Comparison of ENCODE assay signal across 9 cellular contexts in the genomic region with DNA sequence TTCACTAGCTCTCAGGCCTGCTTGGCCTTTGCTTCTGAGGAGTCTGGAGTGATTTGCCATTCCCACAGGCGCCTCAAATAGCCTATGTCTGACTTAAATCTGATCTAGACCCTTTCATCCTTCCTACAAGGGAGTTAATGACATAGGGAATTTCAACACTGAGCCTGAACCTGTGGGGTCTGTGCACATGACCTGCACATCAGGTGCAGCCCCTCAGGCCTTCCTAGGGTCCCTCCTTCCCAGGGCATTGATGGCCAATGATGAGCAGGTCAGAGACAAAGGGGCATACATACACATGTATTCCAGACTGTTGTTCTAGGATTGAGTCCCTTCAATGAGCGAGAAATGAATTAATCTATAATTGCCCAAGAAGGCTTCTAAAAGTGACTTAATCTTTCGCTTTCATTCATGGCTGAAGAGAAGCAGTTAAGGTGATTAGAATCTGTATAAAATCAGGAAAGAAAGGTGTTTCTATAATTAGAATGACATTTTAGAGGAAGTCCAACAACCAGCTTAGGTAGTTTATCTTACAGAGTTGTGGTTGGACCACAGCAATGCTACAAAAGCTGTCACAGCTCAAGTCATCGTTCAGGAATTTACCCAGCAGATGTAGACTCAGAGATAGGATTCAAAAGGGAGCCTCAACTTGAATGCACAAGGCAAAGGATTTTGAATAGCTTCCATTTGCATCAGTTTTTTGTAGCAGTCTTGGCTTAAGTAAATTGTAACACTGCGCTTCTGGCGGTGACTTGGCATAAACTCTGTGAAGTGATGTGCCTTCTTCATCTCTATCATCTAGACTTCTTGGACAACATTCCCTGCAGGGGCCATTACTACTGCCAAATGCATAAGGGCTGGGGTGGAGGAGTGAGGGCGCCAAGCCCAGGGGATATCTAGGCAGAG. TPM values are rescaled to one million over a fixed set of nuclear protein-coding genes. Genes with fewer than 3 reads are reported as not detected.
DNase-seq lines count a peak whose midpoint lies in the region; ATAC-seq and TF ChIP-seq lines count a peak whose summit lies in the region.
"Had no signal": no experiment of that assay in that cellular context is flagged by ENCODE, and none has a peak within 500 bp of the region (broad histone marks: within the 10 kb centered on the region; RNA-seq: fewer than 3 reads in every experiment).

No MANE protein-coding gene starts in this region.

- DNase-seq in DND-41 (no peak), LHCN-M2 (ENCODE audit: low read depth) (peak; percentile 95), iris pigment epithelial cell (ENCODE audit: low read depth) (peak; percentile 98), vagina (ENCODE audit: extremely low spot score in 2 of 2) (no peak), NCI-H774 (lab: John Stamatoyannopoulos, UW) (no peak), DMS79 treated with DMSO at 0.1 percent for 48 hours (lab: John Stamatoyannopoulos, UW) (no peak)

- no peaks in the 10 kb centered on the region for H3K9me3 Mint-ChIP-seq in activated naive CD8-positive, alpha-beta T cell (ENCODE audit: low read depth)

- TF ChIP-seq POLR2A in vagina (IDR thresholded peaks at IDR 0.05): no peak

- H3K36me3 ChIP-seq in DND-41 (ENCODE audit: insufficient read depth, low read length) (no peaks in the 10 kb centered on the region), vagina (no peaks in the 10 kb centered on the region)

- H3K4me3 ChIP-seq in DND-41 (ENCODE audit: low read depth in 1 of 2, low read length in 2 of 2) (peak overlapping the region in 1 of 2 experiments; percentile 34; a peak in 2 of 4 replicates), vagina (no peak overlapping the region)
- H3K4me3 ChIP-seq: SK-N-MC had no signal

- H3K9me3 ChIP-seq in DND-41 (ENCODE audit: insufficient read depth, low read length, severe bottlenecking): no peaks in the 10 kb centered on the region
- no peaks in the 10 kb centered on the region for H3K9me3 ChIP-seq in vagina

- H3K4me1 Mint-ChIP-seq in activated naive CD8-positive, alpha-beta T cell (ENCODE audit: low read depth): peaks cover 46% of the 10 kb centered on the region

- peak overlapping the region; percentile 54 for H3K4me2 ChIP-seq in DND-41 (ENCODE audit: insufficient read depth, low read length)

- peak; percentile 73 for ATAC-seq in DND-41 (ENCODE audit: insufficient read depth, low read depth)
- ATAC-seq in GM21576 (IDR thresholded peaks at IDR 0.05; ENCODE audit: unreplicated experiment): peak; percentile 38

- peak overlapping the region; percentile 77 for H3K4me3 Mint-ChIP-seq in activated naive CD8-positive, alpha-beta T cell

- no peaks in the 10 kb centered on the region for H3K27me3 Mint-ChIP-seq in activated naive CD8-positive, alpha-beta T cell

- intact Hi-C loops in vagina (cut with DNase I): no loop called here

- H3K36me3 Mint-ChIP-seq in activated naive CD8-positive, alpha-beta T cell: peaks cover 3% of the 10 kb centered on the region

- peaks cover 24% of the 10 kb centered on the region for H3K4me1 ChIP-seq in DND-41 (ENCODE audit: insufficient read depth, low read length)
- peaks cover 32% of the 10 kb centered on the region for H3K4me1 ChIP-seq in vagina

- TF ChIP-seq CTCF in DND-41 (IDR thresholded peaks at IDR 0.05; ENCODE audit: borderline replicate concordance, extremely low read depth, low read length, poor library complexity, severe bottlenecking): no peak
- no peak for TF ChIP-seq CTCF in vagina (IDR thresholded peaks at IDR 0.05)

- peak overlapping the region; percentile 40 for H2AFZ ChIP-seq in DND-41 (ENCODE audit: low read depth, low read length)

- peak overlapping the region; percentile 42 for H3K27ac ChIP-seq in DND-41 (ENCODE audit: low read length)
- peak overlapping the region; percentile 15 for H3K27ac ChIP-seq in vagina
- H3K27ac ChIP-seq: SK-N-MC had no signal

- H3K27me3 ChIP-seq in DND-41 (ENCODE audit: insufficient read depth, low read length, poor library complexity) (no peaks in the 10 kb centered on the region), vagina (no peaks in the 10 kb centered on the region)

- H3K27ac Mint-ChIP-seq in activated naive CD8-positive, alpha-beta T cell: peak overlapping the region; percentile 95

- H3K9ac ChIP-seq in DND-41 (ENCODE audit: low read depth, low read length): no peak overlapping the region; the same call in 1 of the 2 replicates

- H3K79me2 ChIP-seq in DND-41 (ENCODE audit: insufficient read depth, low read length): no peaks in the 10 kb centered on the region

- H4K20me1 ChIP-seq in DND-41 (ENCODE audit: insufficient read depth, low read length): no peaks in the 10 kb centered on the region

RNA-seq across cellular contexts. Expression of a gene that starts 27.0 kb away (rescaled TPM):
- total RNA-seq in LHCN-M2 (2014; rRNA removed) (10.6 and 18.1 TPM in 2 replicates), vagina (13.0 TPM)
- 22.1 TPM for polyA plus RNA-seq in LHCN-M2 (2012)

Comparison
In these comparisons a context has a peak if more than half of its experiments do, and no peak if none do; other contexts are left out.
1. DNase-seq: peak in LHCN-M2 (single experiment) and iris pigment epithelial cell (single experiment); none in DND-41 (single experiment), vagina (0 of 2), NCI-H774 (single experiment) and DMS79 treated with DMSO at 0.1 percent for 48 hours (single experiment).